Comparison of ENCODE assay signal across 12 cellular contexts in genomic region chr12:25053021-25053271, GRCh38.
DNase-seq lines count a peak whose midpoint lies in the region; ATAC-seq, FAIRE-seq and TF ChIP-seq lines count a peak whose summit lies in the region.
"Had no signal": no experiment of that assay in that cellular context is flagged by ENCODE, and none has a peak within 500 bp of the region (broad histone marks: within the 10 kb centered on the region; RNA-seq: fewer than 3 reads in every experiment).

No MANE protein-coding gene starts in this region.

- no peak for TF ChIP-seq RAD21 in K562 (CRISPR knock-in tag; conservative IDR thresholded peaks at IDR 0.05 in 1 of 2, IDR thresholded peaks at IDR 0.05 in 1 of 2)

- peak overlapping the region; percentile 99 for H3K27ac Mint-ChIP-seq in CD4-positive, alpha-beta T cell
- H3K27ac Mint-ChIP-seq in neural progenitor cell = no peak overlapping the region

- 0 out of 4 replicates have a peak overlapping the region, but pooled peaks of 1 of the 2 experiments have one; percentile 26 for H3K9ac ChIP-seq in K562 (ENCODE audit: insufficient read depth in 1 of 2, low read depth in 2 of 2, low read length in 2 of 2)
- H3K9ac ChIP-seq in neural progenitor cell = no peak overlapping the region

- no peak for ATAC-seq in CD4-positive, alpha-beta T cell (ENCODE audit: poor library complexity)
- ATAC-seq in K562 (no peak), GM19463 (IDR thresholded peaks at IDR 0.05; ENCODE audit: unreplicated experiment) (no peak), GM21723 (IDR thresholded peaks at IDR 0.05; ENCODE audit: unreplicated experiment) (no peak), GM19395 (IDR thresholded peaks at IDR 0.05; ENCODE audit: unreplicated experiment) (no peak)

- H3K4me1 ChIP-seq in K562 (replicated peaks in 1 of 2; ENCODE audit: control insufficient read depth in 2 of 2, insufficient read depth in 2 of 2, low read length in 2 of 2) = no peaks in the 10 kb centered on the region; a peak in 2 of 5 replicates
- H3K4me1 ChIP-seq in neural progenitor cell = no peaks in the 10 kb centered on the region

- in situ Hi-C loops in K562 (cut with MboI) = no loop called here

- H3K9me3 ChIP-seq in CD4-positive, alpha-beta T cell (ENCODE audit: control insufficient read depth, low read length) = no peaks in the 10 kb centered on the region
- no peaks in the 10 kb centered on the region for H3K9me3 ChIP-seq in K562 (replicated peaks; ENCODE audit: control insufficient read depth, insufficient read depth, low read depth, low read length)
- H3K9me3 ChIP-seq in neural progenitor cell (ENCODE audit: low read depth) = no peaks in the 10 kb centered on the region

- CTCF ChIA-PET in CD4-positive, alpha-beta T cell (lab: Charles Lee) = interaction anchor here (0.9 to 1.9 kb wide), 5 partner anchors 9 to 335 kb away, joined by 3 to 5 read pairs (median 3); no protein-coding TSS in a partner anchor
- CTCF ChIA-PET in K562 (lab: Yijun Ruan, JAX; ENCODE audit: low intra/inter-chr PET ratio) = no interaction called here

- peak overlapping the region; percentile 79 for H3K27ac ChIP-seq in CD4-positive, alpha-beta T cell (ENCODE audit: low read depth, low read length)
- H3K27ac ChIP-seq in K562 (ENCODE audit: extremely low read depth, low read depth, low read length) (peak overlapping the region; percentile 63; the same call in 2 of the 3 replicates), neural progenitor cell (no peak overlapping the region)

- H4K20me1 ChIP-seq in K562 (replicated peaks; ENCODE audit: control insufficient read depth, insufficient read depth, low read length) (no peaks in the 10 kb centered on the region), neural progenitor cell (ENCODE audit: low read depth) (no peaks in the 10 kb centered on the region)

- H3F3A ChIP-seq in neural progenitor cell (ENCODE audit: low read depth) = no peaks in the 10 kb centered on the region

- no peak for DNase-seq in CD4-positive, alpha-beta T cell
- DNase-seq in Jurkat, Clone E6-1 (ENCODE audit: low read depth, low spot score) = no peak
- DNase-seq in K562 (ENCODE audit: extremely low read depth in 1 of 4, low spot score in 3 of 4) (no peak), neural progenitor cell (ENCODE audit: low spot score) (no peak), NCI-H82 (lab: John Stamatoyannopoulos, UW) (no peak)
- DNase-seq: activated CD8-positive, alpha-beta memory T cell treated with anti-CD3 and anti-CD28 coated beads, Interleukin-2, amount 50 U/mL, for 48 hours; left colon; NCI-H1105 treated with DMSO at 0.1 percent for 48 hours; stimulated activated CD4-positive, alpha-beta T cell treated with anti-CD3 and anti-CD28 coated beads, Interleukin-15, amount 100 ng/mL, for 24 hours had no signal

- peaks cover 22% of the 10 kb centered on the region for H3K36me3 Mint-ChIP-seq in CD4-positive, alpha-beta T cell (ENCODE audit: low read depth)
- no peaks in the 10 kb centered on the region for H3K36me3 Mint-ChIP-seq in neural progenitor cell

- H3K79me2 ChIP-seq in K562 (ENCODE audit: control insufficient read depth, insufficient read depth, low read length) (no peaks in the 10 kb centered on the region), neural progenitor cell (ENCODE audit: low read depth) (no peaks in the 10 kb centered on the region)

- POLR2A ChIA-PET in CD4-positive, alpha-beta T cell (lab: Charles Lee) = interaction anchor here (0.6 to 3.4 kb wide), 15 partner anchors 9 to 1779 kb away, joined by 3 to 46 read pairs (median 5); partner anchors contain the start of genes DNAI7, ETFRF1 and KRAS
- POLR2A ChIA-PET in K562 (lab: Yijun Ruan, JAX) = interaction anchor here (0.6 to 0.9 kb wide), 3 partner anchors 10 to 166 kb away, joined by 3 to 4 read pairs (median 3); no protein-coding TSS in a partner anchor

- TF ChIP-seq POLR2A in K562 (conservative IDR thresholded peaks at IDR 0.05) = no peak

- intact Hi-C loops in CD4-positive, alpha-beta T cell (cut with DNase I, micrococcal nuclease) = loop anchor here (2.0 to 5.0 kb wide), 6 partner anchors 34 to 1969 kb away; partner anchors contain the start of genes KRAS (in 1 of the 2) and MED21 (in 1 of the 2)
- intact Hi-C loops in K562 (cut with micrococcal nuclease) = loop anchor here (10.0 kb wide), 1 partner anchor 62 kb away; no protein-coding TSS in a partner anchor

- no peak for FAIRE-seq in K562 (lab: Jason Lieb, UNC)

- no peaks in the 10 kb centered on the region for H3K9me3 Mint-ChIP-seq in CD4-positive, alpha-beta T cell
- peaks cover 4% of the 10 kb centered on the region for H3K9me3 Mint-ChIP-seq in neural progenitor cell

- H3K4me3 ChIP-seq in Jurkat, Clone E6-1 (ENCODE audit: low read length) = peak overlapping the region; percentile 64
- H3K4me3 ChIP-seq in K562 (peak overlapping the region; percentile 17), neural progenitor cell (no peak overlapping the region)

- H3K4me1 Mint-ChIP-seq in CD4-positive, alpha-beta T cell (ENCODE audit: low read depth) = peaks cover 60% of the 10 kb centered on the region
- no peaks in the 10 kb centered on the region for H3K4me1 Mint-ChIP-seq in neural progenitor cell

- no peak for TF ChIP-seq EP300 in K562 (IDR thresholded peaks at IDR 0.05; ENCODE audit: low read length)

- H2AFZ ChIP-seq in K562 (ENCODE audit: low read depth, low read length) (peak overlapping the region; percentile 74; the same call in 1 of the 2 replicates), neural progenitor cell (replicated peaks) (peak overlapping the region; percentile 36)

- no peaks in the 10 kb centered on the region for H3K27me3 ChIP-seq in CD4-positive, alpha-beta T cell (ENCODE audit: control insufficient read depth, insufficient read depth, low read length)
- H3K27me3 ChIP-seq in K562 (ENCODE audit: control insufficient read depth in 2 of 2, insufficient read depth in 2 of 2, low read length in 2 of 2) = peaks cover 3 to 4% of the 10 kb centered on the region in 2 experiments; a peak in 2 of 5 replicates
- H3K27me3 ChIP-seq in neural progenitor cell = no peaks in the 10 kb centered on the region

- no peaks in the 10 kb centered on the region for H3K9me1 ChIP-seq in K562 (ENCODE audit: control insufficient read depth, insufficient read depth, low read length)

- H3K36me3 ChIP-seq in K562 (ENCODE audit: control insufficient read depth, insufficient read depth, low read length) = no peaks in the 10 kb centered on the region
- no peaks in the 10 kb centered on the region for H3K36me3 ChIP-seq in neural progenitor cell

- no peak for TF ChIP-seq CTCF in CD4-positive, alpha-beta T cell (IDR thresholded peaks at IDR 0.05)
- TF ChIP-seq CTCF in K562 (IDR thresholded peaks at IDR 0.05 in 2 of 3, conservative IDR thresholded peaks at IDR 0.05 in 1 of 3; ENCODE audit: insufficient read depth in 2 of 3, low read depth in 1 of 3, low read length in 3 of 3) (no peak), neural progenitor cell (IDR thresholded peaks at IDR 0.05) (no peak)

- BruUV-seq in K562 (replicated peaks; lab: Mats Ljungman, UMichigan) = no TSS peak

- no peaks in the 10 kb centered on the region for H3K27me3 Mint-ChIP-seq in CD4-positive, alpha-beta T cell
- H3K27me3 Mint-ChIP-seq in neural progenitor cell (ENCODE audit: insufficient read depth, low read depth) = peaks cover 3% of the 10 kb centered on the region

- H3K4me2 ChIP-seq in K562 (ENCODE audit: insufficient read depth, low read length) = peak overlapping the region; percentile 61
- H3K4me2 ChIP-seq in neural progenitor cell = no peak overlapping the region

- H3K4me3 Mint-ChIP-seq in CD4-positive, alpha-beta T cell = peak overlapping the region; percentile 99
- H3K4me3 Mint-ChIP-seq in neural progenitor cell = no peak overlapping the region

TF ChIP-seq in K562, 482 proteins besides CTCF, POLR2A, EP300 and RAD21:
- TF ChIP-seq ILF3 (IDR thresholded peaks at IDR 0.05; ENCODE audit: borderline replicate concordance) (no peak), ZNF695 (CRISPR knock-in tag; IDR thresholded peaks at IDR 0.05) (no peak), FOXA3 (CRISPR knock-in tag; conservative IDR thresholded peaks at IDR 0.05 in 1 of 2, IDR thresholded peaks at IDR 0.05 in 1 of 2) (no peak), ZNF583 (CRISPR knock-in tag; IDR thresholded peaks at IDR 0.05) (no peak)
